23 cellular contexts compared by ENCODE assay signal in the genomic region with DNA sequence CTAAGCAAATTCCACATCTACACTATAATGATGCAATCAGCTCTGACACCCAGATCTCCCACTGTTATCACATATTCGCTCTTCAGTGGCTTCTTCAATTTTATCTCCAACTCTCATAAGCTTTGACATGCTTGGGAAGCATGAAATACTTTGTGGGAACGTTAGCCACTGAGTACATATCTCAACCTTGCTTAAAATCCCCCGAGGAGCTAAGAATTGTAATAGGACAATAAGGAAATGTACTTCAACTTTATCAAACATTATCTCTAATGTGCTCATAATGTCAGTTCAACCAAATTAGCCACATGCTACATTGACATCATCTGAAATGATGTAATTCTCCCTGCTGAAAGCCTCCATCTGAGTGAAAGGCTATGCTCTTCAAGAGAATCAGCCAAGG.
"Had no signal": no experiment of that assay in that cellular context is flagged by ENCODE, and none has a peak within 500 bp of the region (broad histone marks: within the 10 kb centered on the region; RNA-seq: fewer than 3 reads in every experiment).

No MANE protein-coding gene starts in this region.

- H3K4me1 ChIP-seq: colonic mucosa, esophagus squamous epithelium, foreskin keratinocyte, left ventricle myocardium inferior, lower lobe of right lung, psoas muscle, sigmoid colon, suprapubic skin, thyroid gland, upper lobe of right lung, vagina had no signal

- H3K27me3 ChIP-seq: colonic mucosa, esophagus squamous epithelium, foreskin keratinocyte, sigmoid colon, suprapubic skin, thyroid gland, upper lobe of right lung, vagina had no signal

- H3K4me3 Mint-ChIP-seq: memory B cell; naive B cell; nephron; stimulated activated effector memory CD8-positive, alpha-beta T cell treated with anti-CD3 and anti-CD28 coated beads, Interleukin-12 subunit alpha, Interleukin-12 subunit beta, amount 100 ng/mL, for 72 hours had no signal

- DNase-seq: colonic mucosa; dermis blood vessel endothelial cell; esophagus squamous epithelium; foreskin keratinocyte; kidney; left cardiac atrium; left ventricle myocardium inferior; lower lobe of right lung; midbrain; naive B cell; psoas muscle; sigmoid colon; stimulated activated CD4-positive, alpha-beta T cell treated with anti-CD3 and anti-CD28 coated beads, Interleukin-4, amount 100 ng/mL, for 1 hour; stimulated activated CD8-positive, alpha-beta memory T cell treated with anti-CD3 and anti-CD28 coated beads, Interleukin-4, amount 100 ng/mL, for 48 hours; stimulated activated naive CD8-positive, alpha-beta T cell treated with anti-CD3 and anti-CD28 coated beads, Interleukin-15, Interleukin-2, amounts not matched to agents 100 U/mL and 50 U/mL, for 24 hours; thyroid gland; upper lobe of right lung had no signal

- H3K4me2 ChIP-seq: smooth muscle cell had no signal

- H3K4me1 Mint-ChIP-seq: memory B cell; naive B cell; nephron; stimulated activated effector memory CD8-positive, alpha-beta T cell treated with anti-CD3 and anti-CD28 coated beads, Interleukin-12 subunit alpha, Interleukin-12 subunit beta, amount 100 ng/mL, for 72 hours had no signal

- H3K4me3 ChIP-seq: colonic mucosa, esophagus squamous epithelium, left ventricle myocardium inferior, lower lobe of right lung, psoas muscle, sigmoid colon, smooth muscle cell, suprapubic skin, thyroid gland, upper lobe of right lung, vagina had no signal

- H3K27me3 Mint-ChIP-seq: memory B cell, naive B cell had no signal

- H3K9me3 ChIP-seq: colonic mucosa, esophagus squamous epithelium, left ventricle myocardium inferior, lower lobe of right lung, psoas muscle, sigmoid colon, suprapubic skin, thyroid gland, upper lobe of right lung, vagina had no signal

- H3K36me3 ChIP-seq: colonic mucosa, esophagus squamous epithelium, left ventricle myocardium inferior, lower lobe of right lung, sigmoid colon, suprapubic skin, thyroid gland, upper lobe of right lung, vagina had no signal

- FAIRE-seq: kidney had no signal

- H3K9me3 Mint-ChIP-seq: memory B cell; nephron; stimulated activated effector memory CD8-positive, alpha-beta T cell treated with anti-CD3 and anti-CD28 coated beads, Interleukin-12 subunit alpha, Interleukin-12 subunit beta, amount 100 ng/mL, for 72 hours had no signal

- ATAC-seq: foreskin keratinocyte; left cardiac atrium; lower lobe of right lung; psoas muscle; stimulated activated effector memory CD8-positive, alpha-beta T cell treated with anti-CD3 and anti-CD28 coated beads, Interleukin-12 subunit alpha, Interleukin-12 subunit beta, amount 100 ng/mL, for 72 hours; stimulated activated naive CD8-positive, alpha-beta T cell treated with anti-CD3 and anti-CD28 coated beads, Interleukin-15, Interleukin-2, amounts not matched to agents 100 U/mL and 50 U/mL, for 24 hours; upper lobe of right lung had no signal

- H3K27ac Mint-ChIP-seq: memory B cell; naive B cell; nephron; stimulated activated effector memory CD8-positive, alpha-beta T cell treated with anti-CD3 and anti-CD28 coated beads, Interleukin-12 subunit alpha, Interleukin-12 subunit beta, amount 100 ng/mL, for 72 hours had no signal

- H3K36me3 Mint-ChIP-seq: memory B cell; naive B cell; stimulated activated effector memory CD8-positive, alpha-beta T cell treated with anti-CD3 and anti-CD28 coated beads, Interleukin-12 subunit alpha, Interleukin-12 subunit beta, amount 100 ng/mL, for 72 hours had no signal

- H3K27ac ChIP-seq: colonic mucosa, esophagus squamous epithelium, foreskin keratinocyte, left ventricle myocardium inferior, lower lobe of right lung, psoas muscle, sigmoid colon, suprapubic skin, thyroid gland, upper lobe of right lung, vagina had no signal
